8 cellular contexts compared by ENCODE assay signal in genomic region chr4:69881173-69881773, GRCh38. TPM values are rescaled to one million over a fixed set of nuclear protein-coding genes. Genes with fewer than 3 reads are reported as not detected.
DNase-seq lines count a peak whose midpoint lies in the region; ATAC-seq lines count a peak whose summit lies in the region.

No MANE protein-coding gene starts in this region.

- ATAC-seq in GM19467 (IDR thresholded peaks at IDR 0.05; ENCODE audit: unreplicated experiment), result peak; percentile 86
- peak; percentile 42 for ATAC-seq in effector memory CD8-positive, alpha-beta T cell (replicated peaks)
- no peak for ATAC-seq in naive B cell (ENCODE audit: low read depth in 2 of 2)
- no peak for ATAC-seq in HG03342 (IDR thresholded peaks at IDR 0.05; ENCODE audit: unreplicated experiment)

- H3K36me3 Mint-ChIP-seq in effector memory CD8-positive, alpha-beta T cell (ENCODE audit: insufficient read depth), result no peaks in the 10 kb centered on the region
- no peaks in the 10 kb centered on the region for H3K36me3 Mint-ChIP-seq in naive B cell

- peak; percentile 30 for DNase-seq in SIG-M5 treated with dmso at 0.1 percent for 504 hours (lab: John Stamatoyannopoulos, UW; ENCODE audit: unreplicated experiment)
- no peak for DNase-seq in SIG-M5 (lab: John Stamatoyannopoulos, UW)
- DNase-seq in HPDE6-E6E7 (ENCODE audit: extremely low spot score), result peak; percentile 47
- peak; percentile 12 for DNase-seq in SHP77 treated with DMSO at 0.1 percent for 48 hours (lab: John Stamatoyannopoulos, UW)
- no peak for DNase-seq in effector memory CD8-positive, alpha-beta T cell
- peak; percentile 2 for DNase-seq in naive B cell

- H3K4me1 Mint-ChIP-seq in effector memory CD8-positive, alpha-beta T cell (ENCODE audit: low read depth in 2 of 2), result no peaks in the 10 kb centered on the region
- H3K4me1 Mint-ChIP-seq in naive B cell, result no peaks in the 10 kb centered on the region

- H3K9me3 Mint-ChIP-seq in effector memory CD8-positive, alpha-beta T cell, result peaks cover 0 to 8% of the 10 kb centered on the region in 2 donors
- peaks cover 0 to 11% (median 3%) of the 10 kb centered on the region in 7 donors for H3K9me3 Mint-ChIP-seq in naive B cell

- no peaks in the 10 kb centered on the region for H3K27me3 Mint-ChIP-seq in effector memory CD8-positive, alpha-beta T cell
- H3K27me3 Mint-ChIP-seq in naive B cell, result no peaks in the 10 kb centered on the region

- H3K4me3 Mint-ChIP-seq in effector memory CD8-positive, alpha-beta T cell, result no peak overlapping the region
- H3K4me3 Mint-ChIP-seq in naive B cell, result no peak overlapping the region

- H3K27ac Mint-ChIP-seq in effector memory CD8-positive, alpha-beta T cell, result no peak overlapping the region
- no peak overlapping the region for H3K27ac Mint-ChIP-seq in naive B cell

RNA-seq across cellular contexts. Expression of gene SULT1E1, which starts 21.3 kb away (rescaled TPM):
- not detected for polyA plus RNA-seq in naive B cell (ENCODE audit: low read depth in 6 of 6)

RNA-seq across cellular contexts. Expression of gene CSN1S1, which starts 49.6 kb away (rescaled TPM):
- polyA plus RNA-seq in naive B cell (ENCODE audit: low read depth in 6 of 6), result not detected

Comparison
In these comparisons a context has a peak if more than half of its experiments do, and no peak if none do; other contexts are left out.
1. DNase-seq: peak in SIG-M5 treated with dmso at 0.1 percent for 504 hours (single experiment), HPDE6-E6E7 (single experiment), SHP77 treated with DMSO at 0.1 percent for 48 hours (single experiment) and naive B cell (single experiment); none in SIG-M5 (single experiment) and effector memory CD8-positive, alpha-beta T cell (0 of 3).
2. ATAC-seq: peak in GM19467 (single experiment) and effector memory CD8-positive, alpha-beta T cell (single experiment); none in naive B cell (0 of 2) and HG03342 (single experiment).